In genomic region chr17:82100502-82101298, GRCh38 we compare ENCODE assay signal across 12 cellular contexts. TPM values are rescaled to one million over a fixed set of nuclear protein-coding genes. Genes with fewer than 3 reads are reported as not detected.
DNase-seq lines count a peak whose midpoint lies in the region; ATAC-seq, FAIRE-seq and TF ChIP-seq lines count a peak whose summit lies in the region.
"Had no signal": no experiment of that assay in that cellular context is flagged by ENCODE, and none has a peak within 500 bp of the region (broad histone marks: within the 10 kb centered on the region; RNA-seq: fewer than 3 reads in every experiment).

No MANE protein-coding gene starts in this region.

- peaks cover 10% of the 10 kb centered on the region for H3K4me1 Mint-ChIP-seq in T-helper 1 cell treated with Interleukin-12 subunit alpha and Interleukin-12 subunit beta and Interleukin-4 antibody, amounts not matched to agents 30 μg/mL and 1 μg/mL, for 36 hours (ENCODE audit: low read depth)
- peaks cover 34% of the 10 kb centered on the region for H3K4me1 Mint-ChIP-seq in endodermal cell

- peak overlapping the region; percentile 10 for H3K4me3 Mint-ChIP-seq in T-helper 1 cell treated with Interleukin-12 subunit alpha and Interleukin-12 subunit beta and Interleukin-4 antibody, amounts not matched to agents 30 μg/mL and 1 μg/mL, for 36 hours
- peak overlapping the region; percentile 61 for H3K4me3 Mint-ChIP-seq in endodermal cell

- peaks cover 25% of the 10 kb centered on the region for H3K4me1 ChIP-seq in endodermal cell (ENCODE audit: control insufficient read depth, insufficient read depth, low read length)
- H3K4me1 ChIP-seq in gastrocnemius medialis, result peaks cover 30 to 33% of the 10 kb centered on the region in 2 donors

- H3K4me3 ChIP-seq in LNCaP clone FGC (ENCODE audit: low read depth, low read length) (no peak overlapping the region), endodermal cell (ENCODE audit: low read length) (no peak overlapping the region), gastrocnemius medialis (no peak overlapping the region)
- H3K4me3 ChIP-seq: thoracic aorta had no signal

- H3K9me3 ChIP-seq in endodermal cell (ENCODE audit: control insufficient read depth, low read length) (no peaks in the 10 kb centered on the region), gastrocnemius medialis (no peaks in the 10 kb centered on the region)
- H3K9me3 ChIP-seq: thoracic aorta had no signal

- intact Hi-C loops in gastrocnemius medialis (cut with DNase I; ENCODE audit: low total_unique reads), result no loop called here

- H3K27me3 ChIP-seq in endodermal cell (ENCODE audit: control insufficient read depth, insufficient read depth, low read length, poor library complexity, severe bottlenecking) (no peaks in the 10 kb centered on the region), gastrocnemius medialis (no peaks in the 10 kb centered on the region)

- no peak for ATAC-seq in gastrocnemius medialis

- H3K27ac Mint-ChIP-seq in T-helper 1 cell treated with Interleukin-12 subunit alpha and Interleukin-12 subunit beta and Interleukin-4 antibody, amounts not matched to agents 30 μg/mL and 1 μg/mL, for 36 hours, result no peak overlapping the region
- H3K27ac Mint-ChIP-seq in endodermal cell, result no peak overlapping the region

- FAIRE-seq in D721Med (lab: Jason Lieb, UNC), result no peak

- DNase-seq in T-helper 1 cell, result no peak
- DNase-seq in LNCaP clone FGC (ENCODE audit: low read depth), result peak; percentile 37
- no peak for DNase-seq in endodermal cell
- peak in 1 of 2 donors; percentile 51 for DNase-seq in gastrocnemius medialis
- DNase-seq in dermis blood vessel endothelial cell, result no peak
- DNase-seq in D721Med (ENCODE audit: insufficient read length, low spot score), result no peak
- no peak for DNase-seq in OCI-M1 (lab: John Stamatoyannopoulos, UW)
- DNase-seq: ACHN, NCI-H524 treated with DMSO at 0.1 percent for 48 hours had no signal

- H3K36me3 ChIP-seq in endodermal cell (ENCODE audit: control insufficient read depth, insufficient read depth, low read length), result peaks cover 12% of the 10 kb centered on the region
- peaks cover 0 to 4% of the 10 kb centered on the region in 2 donors for H3K36me3 ChIP-seq in gastrocnemius medialis
- H3K36me3 ChIP-seq: thoracic aorta had no signal

- H3K9me3 Mint-ChIP-seq in T-helper 1 cell treated with Interleukin-12 subunit alpha and Interleukin-12 subunit beta and Interleukin-4 antibody, amounts not matched to agents 30 μg/mL and 1 μg/mL, for 36 hours, result no peaks in the 10 kb centered on the region
- H3K9me3 Mint-ChIP-seq in endodermal cell, result no peaks in the 10 kb centered on the region
- H3K9me3 Mint-ChIP-seq: brain had no signal

- no peaks in the 10 kb centered on the region for H3K36me3 Mint-ChIP-seq in T-helper 1 cell treated with Interleukin-12 subunit alpha and Interleukin-12 subunit beta and Interleukin-4 antibody, amounts not matched to agents 30 μg/mL and 1 μg/mL, for 36 hours (ENCODE audit: low read depth)
- H3K36me3 Mint-ChIP-seq in endodermal cell (ENCODE audit: low read depth), result peaks cover 3% of the 10 kb centered on the region
- H3K36me3 Mint-ChIP-seq: brain had no signal

- in situ Hi-C loops in gastrocnemius medialis (cut with MboI; ENCODE audit: low sequenced_read_pairs in 4 of 4), result no loop called here

- no peak overlapping the region for H3K9ac ChIP-seq in endodermal cell (ENCODE audit: extremely low read depth, low read length, poor library complexity, severe bottlenecking)

- 93 to 95% methylated on average over 27 to 34 of the region's 35 CpGs for WGBS in endodermal cell (ENCODE audit: insufficient coverage in 1 of 2, insufficient read length in 1 of 2), 2 experiments

- H3K27ac ChIP-seq in endodermal cell (ENCODE audit: low read depth, low read length) (no peak overlapping the region), gastrocnemius medialis (peak overlapping the region; percentile 81 to 96 (median 90))

- TF ChIP-seq CTCF in LNCaP clone FGC (IDR thresholded peaks at IDR 0.05; ENCODE audit: control insufficient read depth, extremely low read depth, insufficient read depth), result no peak
- no peak for TF ChIP-seq CTCF in endodermal cell (conservative IDR thresholded peaks at IDR 0.05)
- no peak for TF ChIP-seq CTCF in gastrocnemius medialis (IDR thresholded peaks at IDR 0.05 in 4 of 5, conservative IDR thresholded peaks at IDR 0.05 in 1 of 5)
- no peak for TF ChIP-seq CTCF in D721Med (IDR thresholded peaks at IDR 0.05; ENCODE audit: insufficient read depth, missing control alignments)

- no peaks in the 10 kb centered on the region for H3K27me3 Mint-ChIP-seq in T-helper 1 cell treated with Interleukin-12 subunit alpha and Interleukin-12 subunit beta and Interleukin-4 antibody, amounts not matched to agents 30 μg/mL and 1 μg/mL, for 36 hours (ENCODE audit: low read depth)
- no peaks in the 10 kb centered on the region for H3K27me3 Mint-ChIP-seq in endodermal cell (ENCODE audit: insufficient read depth)
- H3K27me3 Mint-ChIP-seq: brain had no signal

- no peak for TF ChIP-seq POLR2A in gastrocnemius medialis (IDR thresholded peaks at IDR 0.05)

RNA-seq across cellular contexts. Expression of gene FASN, which starts 2.7 kb away (rescaled TPM):
- total RNA-seq in endodermal cell (100 to 1,000 TPM; 371 to 498 TPM), gastrocnemius medialis (10 to 100 TPM; 16.3 to 34.5 (median 26.3) TPM), dermis blood vessel endothelial cell (51.1 and 216 TPM in 2 replicates)
- polyA plus RNA-seq in endodermal cell (2013, experiment 1 of 2), result 301 TPM
- 312 TPM for polyA plus RNA-seq in endodermal cell (2013, experiment 2 of 2)

RNA-seq across cellular contexts. Expression of gene DUS1L, which starts 35.1 kb away (rescaled TPM):
- 100 to 1,000 TPM in 1 of 2 donors, 10 to 100 TPM in 1; 85.3 to 108 TPM for total RNA-seq in endodermal cell
- 74.8 TPM for polyA plus RNA-seq in endodermal cell (2013, experiment 1 of 2)
- 69.5 TPM for polyA plus RNA-seq in endodermal cell (2013, experiment 2 of 2)
- 100 to 1,000 TPM in 2 of 4 donors, 10 to 100 TPM in 2; 54.6 to 119 (median 83.2) TPM for total RNA-seq in gastrocnemius medialis
- total RNA-seq in dermis blood vessel endothelial cell, result 72.5 and 72.7 TPM in 2 replicates

RNA-seq across cellular contexts. Expression of gene GPS1, which starts 49.0 kb away (rescaled TPM):
- total RNA-seq in endodermal cell (100 to 1,000 TPM; 152 to 153 TPM), gastrocnemius medialis (100 to 1,000 TPM; 119 to 174 (median 137) TPM), dermis blood vessel endothelial cell (84.2 and 112 TPM in 2 replicates)
- 128 TPM for polyA plus RNA-seq in endodermal cell (2013, experiment 1 of 2)
- polyA plus RNA-seq in endodermal cell (2013, experiment 2 of 2), result 119 TPM

RNA-seq across cellular contexts. Expression of gene RFNG, which starts 49.1 kb away (rescaled TPM):
- total RNA-seq in endodermal cell (10 to 100 TPM; 46.3 to 54.5 TPM), gastrocnemius medialis (10 to 100 TPM; 29.6 to 64.9 (median 49.1) TPM), dermis blood vessel endothelial cell (22.6 and 34.9 TPM in 2 replicates)
- 44.6 TPM for polyA plus RNA-seq in endodermal cell (2013, experiment 1 of 2)
- polyA plus RNA-seq in endodermal cell (2013, experiment 2 of 2), result 43.4 TPM
